In the genomic region with DNA sequence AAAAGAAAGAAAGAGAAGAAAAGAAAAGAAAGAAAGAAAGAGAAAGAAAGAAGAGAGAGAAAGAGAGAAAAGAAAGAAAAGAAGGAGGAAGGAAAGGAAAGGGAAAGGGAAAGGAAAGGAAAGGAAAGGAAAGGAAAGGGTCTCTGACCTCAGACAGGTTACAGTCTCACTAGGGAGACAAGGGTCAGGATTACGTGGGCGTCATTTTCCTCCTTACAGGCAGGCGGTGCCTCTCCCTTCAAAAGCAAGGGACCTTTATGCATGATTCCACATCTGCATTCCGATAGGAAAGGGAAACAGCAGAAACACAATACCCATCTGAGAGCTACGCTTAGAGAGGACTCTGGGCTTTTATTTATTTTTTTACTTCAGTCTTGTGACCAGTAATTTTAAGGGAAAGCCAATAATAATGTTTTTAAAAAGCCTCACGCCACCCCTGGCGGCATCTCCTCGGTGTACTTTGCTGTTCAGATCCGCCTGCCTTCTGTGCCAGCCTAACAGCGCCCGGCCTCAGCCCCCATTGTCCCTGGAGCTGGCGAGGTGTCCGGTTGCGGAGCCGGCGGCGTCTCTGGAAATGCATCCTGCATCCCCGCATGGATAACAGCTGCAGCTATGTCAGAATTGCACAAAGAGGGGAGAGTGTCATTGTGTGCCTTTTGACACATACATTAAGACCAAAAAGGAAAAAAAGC, we compare ENCODE assay signal across 8 cellular contexts. TPM values are rescaled to one million over a fixed set of nuclear protein-coding genes. Genes with fewer than 3 reads are reported as not detected.
DNase-seq lines count a peak whose midpoint lies in the region; ATAC-seq, FAIRE-seq and TF ChIP-seq lines count a peak whose summit lies in the region.

No MANE protein-coding gene starts in this region.

- peak overlapping the region; percentile 59 to 92 (median 79) for H3K27ac Mint-ChIP-seq in CD4-positive, CD25-positive, alpha-beta regulatory T cell

- intact Hi-C loops in colonic mucosa (cut with DNase I) = no loop called here

- peak overlapping the region; percentile 55 for H3K4me3 ChIP-seq in CD4-positive, CD25-positive, alpha-beta regulatory T cell (ENCODE audit: low read depth, low read length)
- H3K4me3 ChIP-seq in RWPE2 (ENCODE audit: severe bottlenecking) (peak overlapping the region; percentile 29), colonic mucosa (peak overlapping the region; percentile 45), skin epidermis (peak overlapping the region; percentile 52 to 80 (median 64))

- no peaks in the 10 kb centered on the region for H3K36me3 ChIP-seq in CD4-positive, CD25-positive, alpha-beta regulatory T cell (ENCODE audit: control insufficient read depth, insufficient read depth, low read length)
- H3K36me3 ChIP-seq in RWPE2 (ENCODE audit: low read depth) (no peaks in the 10 kb centered on the region), colonic mucosa (no peaks in the 10 kb centered on the region)

- no peak overlapping the region for H3K27ac ChIP-seq in CD4-positive, CD25-positive, alpha-beta regulatory T cell (ENCODE audit: insufficient read depth, low read length, poor library complexity, severe bottlenecking)
- H3K27ac ChIP-seq in RWPE2 (ENCODE audit: poor library complexity, severe bottlenecking) = peak overlapping the region; percentile 67
- H3K27ac ChIP-seq in colonic mucosa = peak overlapping the region; percentile 74
- H3K27ac ChIP-seq in skin epidermis = peak overlapping the region in 11 of 21 experiments; percentile 0 to 91 (median 39)

- peaks cover 20% of the 10 kb centered on the region for H3K4me1 ChIP-seq in CD4-positive, CD25-positive, alpha-beta regulatory T cell (ENCODE audit: control insufficient read depth, insufficient read depth, low read length, poor library complexity, severe bottlenecking)
- H3K4me1 ChIP-seq in RWPE2 (ENCODE audit: insufficient read depth, poor library complexity, severe bottlenecking) (peaks cover 15% of the 10 kb centered on the region), colonic mucosa (peaks cover 7% of the 10 kb centered on the region)

- peak; percentile 27 to 28 for ATAC-seq in CD4-positive, CD25-positive, alpha-beta regulatory T cell (ENCODE audit: low read depth in 2 of 2)
- ATAC-seq in RWPE2 (ENCODE audit: low read depth) (peak; percentile 61), HG03520 (IDR thresholded peaks at IDR 0.05; ENCODE audit: unreplicated experiment) (no peak)

- H3K4me3 Mint-ChIP-seq in CD4-positive, CD25-positive, alpha-beta regulatory T cell = peak overlapping the region; percentile 92 to 98 (median 95)

- peaks cover 29% of the 10 kb centered on the region for H3K27me3 Mint-ChIP-seq in CD4-positive, CD25-positive, alpha-beta regulatory T cell

- H3K4me1 Mint-ChIP-seq in CD4-positive, CD25-positive, alpha-beta regulatory T cell = peaks cover 0 to 42% (median 23%) of the 10 kb centered on the region in 4 donors

- H3K27me3 ChIP-seq in CD4-positive, CD25-positive, alpha-beta regulatory T cell (ENCODE audit: control insufficient read depth, insufficient read depth, low read length) = no peaks in the 10 kb centered on the region
- H3K27me3 ChIP-seq in RWPE2 (ENCODE audit: insufficient read depth, poor library complexity, severe bottlenecking) (no peaks in the 10 kb centered on the region), colonic mucosa (no peaks in the 10 kb centered on the region)

- no peak for TF ChIP-seq CTCF in RWPE2 (IDR thresholded peaks at IDR 0.05; ENCODE audit: poor library complexity, severe bottlenecking)
- TF ChIP-seq CTCF in colonic mucosa (IDR thresholded peaks at IDR 0.05) = no peak

- no peaks in the 10 kb centered on the region for H3K9me3 ChIP-seq in CD4-positive, CD25-positive, alpha-beta regulatory T cell (ENCODE audit: control insufficient read depth in 2 of 2, low read length in 2 of 2)
- H3K9me3 ChIP-seq in RWPE2 (ENCODE audit: severe bottlenecking) (no peaks in the 10 kb centered on the region), colonic mucosa (no peaks in the 10 kb centered on the region)

- no peak for FAIRE-seq in GM19239 (lab: Jason Lieb, UNC)

- peaks cover 0 to 3% (median 0%) of the 10 kb centered on the region in 7 donors for H3K9me3 Mint-ChIP-seq in CD4-positive, CD25-positive, alpha-beta regulatory T cell

- DNase-seq in CD4-positive, CD25-positive, alpha-beta regulatory T cell = peak in 2 of 3 donors; percentile 22 to 28
- peak; percentile 67 for DNase-seq in HuH-7.5 (ENCODE audit: low spot score)
- DNase-seq in RWPE2 (ENCODE audit: low spot score) = peak; percentile 69
- peak; percentile 70 for DNase-seq in colonic mucosa
- DNase-seq in iris pigment epithelial cell (ENCODE audit: low read depth) = peak; percentile 33
- DNase-seq in GM19239 (ENCODE audit: insufficient read length, low spot score) = no peak

- H3K36me3 Mint-ChIP-seq in CD4-positive, CD25-positive, alpha-beta regulatory T cell = no peaks in the 10 kb centered on the region

- peak overlapping the region; percentile 27 to 84 for H3K9ac ChIP-seq in colonic mucosa (ENCODE audit: low read depth in 2 of 2, low read length in 2 of 2)

RNA-seq across cellular contexts. Expression of gene HIP1R, which starts 0.9 kb away (rescaled TPM):
- 56.0 TPM for total RNA-seq in CD4-positive, CD25-positive, alpha-beta regulatory T cell
- polyA plus RNA-seq in CD4-positive, CD25-positive, alpha-beta regulatory T cell = 1 to 10 TPM; 3.8 to 7.0 (median 4.7) TPM
- 10 to 100 TPM; 42.6 to 74.2 TPM for total RNA-seq in colonic mucosa
